Comparison of ENCODE assay signal across 1 cellular context in genomic region chr15:68214838-68215234, GRCh38.
TF ChIP-seq lines count a peak whose summit lies in the region.

No MANE protein-coding gene starts in this region.

TF ChIP-seq in GM23338, 12 proteins besides CTCF, POLR2A, EP300 and RAD21 (continued from another document):
- no peak for TF ChIP-seq ZNF462 (CRISPR knock-in tag; IDR thresholded peaks at IDR 0.05)
- TF ChIP-seq NANOG (IDR thresholded peaks at IDR 0.05; ENCODE audit: borderline replicate concordance): no peak
- no peak for TF ChIP-seq EZH2phosphoT487 (IDR thresholded peaks at IDR 0.05; ENCODE audit: unreplicated experiment)
- TF ChIP-seq POLR2AphosphoS5 (IDR thresholded peaks at IDR 0.05; ENCODE audit: low read depth): no peak
- TF ChIP-seq ETS1 (IDR thresholded peaks at IDR 0.05): no peak
- TF ChIP-seq REST (IDR thresholded peaks at IDR 0.05; ENCODE audit: unreplicated experiment): no peak
- no peak for TF ChIP-seq JUNB (IDR thresholded peaks at IDR 0.05; ENCODE audit: unreplicated experiment)
- TF ChIP-seq EZH2 (IDR thresholded peaks at IDR 0.05; ENCODE audit: low read depth, unreplicated experiment): no peak
